In genomic region chr6:1630771-1631217, GRCh38 we compare ENCODE assay signal across 17 cellular contexts. TPM values are rescaled to one million over a fixed set of nuclear protein-coding genes. Genes with fewer than 3 reads are reported as not detected.
DNase-seq lines count a peak whose midpoint lies in the region; ATAC-seq and TF ChIP-seq lines count a peak whose summit lies in the region.
"Had no signal": no experiment of that assay in that cellular context is flagged by ENCODE, and none has a peak within 500 bp of the region (broad histone marks: within the 10 kb centered on the region; RNA-seq: fewer than 3 reads in every experiment).

No MANE protein-coding gene starts in this region.

- H4K20me1 ChIP-seq in HCT116 (ENCODE audit: insufficient read depth): no peaks in the 10 kb centered on the region

- H3K27me3 ChIP-seq in HCT116 (ENCODE audit: insufficient read depth, low read length): no peaks in the 10 kb centered on the region
- H3K27me3 ChIP-seq in brain microvascular endothelial cell (replicated peaks): peaks cover 33% of the 10 kb centered on the region
- peaks cover 19 to 34% (median 31%) of the 10 kb centered on the region in 3 donors for H3K27me3 ChIP-seq in gastrocnemius medialis
- no peaks in the 10 kb centered on the region for H3K27me3 ChIP-seq in prostate gland (replicated peaks; ENCODE audit: insufficient read depth)
- H3K27me3 ChIP-seq: thyroid gland had no signal

- H3K9ac ChIP-seq in HCT116 (ENCODE audit: low read length): no peak overlapping the region
- H3K9ac ChIP-seq: neural progenitor cell had no signal

- H3K9me3 ChIP-seq in HCT116 (ENCODE audit: control insufficient read depth in 1 of 2, insufficient read depth in 1 of 2, low read depth in 1 of 2, low read length in 2 of 2) (no peaks in the 10 kb centered on the region), gastrocnemius medialis (no peaks in the 10 kb centered on the region), prostate gland (no peaks in the 10 kb centered on the region)
- H3K9me3 ChIP-seq: esophagus muscularis mucosa, thyroid gland had no signal

- H3K4me3 ChIP-seq in HCT116 (replicated peaks in 1 of 2; ENCODE audit: low read depth in 1 of 2, low read length in 2 of 2): 0 out of 4 replicates have a peak overlapping the region, but pooled peaks of 1 of the 2 experiments have one; percentile 3
- no peak overlapping the region for H3K4me3 ChIP-seq in brain microvascular endothelial cell (ENCODE audit: low read depth, low read length)
- H3K4me3 ChIP-seq in gastrocnemius medialis: no peak overlapping the region
- H3K4me3 ChIP-seq in prostate gland: no peak overlapping the region
- H3K4me3 ChIP-seq: esophagus muscularis mucosa, neural progenitor cell, thyroid gland had no signal

- no peaks in the 10 kb centered on the region for H3K36me3 ChIP-seq in HCT116 (ENCODE audit: control insufficient read depth in 1 of 2, insufficient read depth in 2 of 2, low read length in 2 of 2)
- no peaks in the 10 kb centered on the region for H3K36me3 ChIP-seq in brain microvascular endothelial cell (replicated peaks)
- H3K36me3 ChIP-seq in gastrocnemius medialis: no peaks in the 10 kb centered on the region
- H3K36me3 ChIP-seq in prostate gland: no peaks in the 10 kb centered on the region
- H3K36me3 ChIP-seq: esophagus muscularis mucosa, neural progenitor cell, thyroid gland had no signal

- H3K4me1 Mint-ChIP-seq in progenitor cell of endocrine pancreas (ENCODE audit: low read depth): no peaks in the 10 kb centered on the region

- peak overlapping the region; percentile 15 for H3K27ac Mint-ChIP-seq in progenitor cell of endocrine pancreas
- H3K27ac Mint-ChIP-seq: activated CD4-positive, alpha-beta T cell treated with anti-CD3 and anti-CD28 coated beads, Interleukin-2, amount 10 ng/mL, durations not matched to agents 7 days and 5 days; activated naive CD4-positive, alpha-beta T cell treated with anti-CD3 and anti-CD28 coated beads, Interleukin-2, amount 10 ng/mL, durations not matched to agents 7 days and 5 days; neural progenitor cell had no signal

- in situ Hi-C loops in brain microvascular endothelial cell (cut with HindIII; ENCODE audit: low pct_ligation_motif_present, low sequenced_read_pairs) (no loop called here), gastrocnemius medialis (cut with MboI; ENCODE audit: low sequenced_read_pairs in 4 of 4) (no loop called here)

- DNase-seq in HCT116 (ENCODE audit: low read depth, low spot score): peak; percentile 75
- DNase-seq in NCI-H510A treated with DMSO at 0.1 percent for 48 hours (lab: John Stamatoyannopoulos, UW): peak; percentile 29
- DNase-seq in brain microvascular endothelial cell: peak; percentile 80
- DNase-seq in progenitor cell of endocrine pancreas (ENCODE audit: low spot score, unreplicated experiment): no peak
- DNase-seq in nucleus accumbens (lab: John Stamatoyannopoulos, UW): no peak
- DNase-seq in gastrocnemius medialis: no peak
- DNase-seq in prostate gland (ENCODE audit: low spot score): no peak
- DNase-seq: activated CD4-positive, alpha-beta T cell treated with anti-CD3 and anti-CD28 coated beads, Interleukin-2, amount 10 ng/mL, durations not matched to agents 7 days and 5 days; activated naive CD4-positive, alpha-beta T cell treated with anti-CD3 and anti-CD28 coated beads, Interleukin-2, amount 10 ng/mL, durations not matched to agents 7 days and 5 days; AML-193; NCI-H1092; T1000; thyroid gland had no signal

- RAD21 ChIA-PET in HCT116 (lab: Charles Lee; ENCODE audit: low non-redundant PET in 1 of 2, low total read pairs in 2 of 2, uncharacterized antibody in 2 of 2, unreplicated experiment in 2 of 2): interaction anchor here in 1 of 2 experiments (1.0 kb wide), 1 partner anchor 19 kb away, joined by 3 read pairs; no protein-coding TSS in a partner anchor

- no peak overlapping the region for H2AFZ ChIP-seq in HCT116 (ENCODE audit: low read depth, low read length, poor library complexity, severe bottlenecking)
- H2AFZ ChIP-seq: neural progenitor cell had no signal

- ATAC-seq in HCT116: peak; percentile 84
- ATAC-seq in GM19023 (IDR thresholded peaks at IDR 0.05; ENCODE audit: unreplicated experiment): no peak
- ATAC-seq in gastrocnemius medialis: no peak

- peak overlapping the region; percentile 72 for H3K27ac ChIP-seq in HCT116 (ENCODE audit: low read depth, low read length)
- H3K27ac ChIP-seq in brain microvascular endothelial cell: no peak overlapping the region
- H3K27ac ChIP-seq in gastrocnemius medialis: no peak overlapping the region
- no peak overlapping the region for H3K27ac ChIP-seq in prostate gland
- H3K27ac ChIP-seq: esophagus muscularis mucosa, neural progenitor cell, thyroid gland had no signal

- H3K9me3 Mint-ChIP-seq in progenitor cell of endocrine pancreas (ENCODE audit: low read depth): no peaks in the 10 kb centered on the region
- H3K9me3 Mint-ChIP-seq: activated CD4-positive, alpha-beta T cell treated with anti-CD3 and anti-CD28 coated beads, Interleukin-2, amount 10 ng/mL, durations not matched to agents 7 days and 5 days; activated naive CD4-positive, alpha-beta T cell treated with anti-CD3 and anti-CD28 coated beads, Interleukin-2, amount 10 ng/mL, durations not matched to agents 7 days and 5 days; neural progenitor cell had no signal

- 90% methylated on average over 11 of the region's 11 CpGs for WGBS in prostate gland

- TF ChIP-seq CTCF in HCT116 (IDR thresholded peaks at IDR 0.05 in 2 of 3, conservative IDR thresholded peaks at IDR 0.05 in 1 of 3; ENCODE audit: borderline replicate concordance in 1 of 3, insufficient read depth in 1 of 3, low read depth in 2 of 3, low read length in 2 of 3) (no peak), brain microvascular endothelial cell (IDR thresholded peaks at IDR 0.05; ENCODE audit: low read depth, low read length, missing control alignments) (no peak), progenitor cell of endocrine pancreas (IDR thresholded peaks at IDR 0.05; ENCODE audit: unreplicated experiment) (no peak), gastrocnemius medialis (IDR thresholded peaks at IDR 0.05 in 4 of 5, conservative IDR thresholded peaks at IDR 0.05 in 1 of 5) (no peak), prostate gland (IDR thresholded peaks at IDR 0.05) (no peak)

- peak overlapping the region; percentile 47 for H3K4me2 ChIP-seq in HCT116 (ENCODE audit: low read length)
- H3K4me2 ChIP-seq: neural progenitor cell had no signal

- no peaks in the 10 kb centered on the region for H3K9me2 ChIP-seq in HCT116 (ENCODE audit: insufficient read depth)

- H3K36me3 Mint-ChIP-seq in progenitor cell of endocrine pancreas (ENCODE audit: insufficient read depth): no peaks in the 10 kb centered on the region
- H3K36me3 Mint-ChIP-seq: activated naive CD4-positive, alpha-beta T cell treated with anti-CD3 and anti-CD28 coated beads, Interleukin-2, amount 10 ng/mL, durations not matched to agents 7 days and 5 days; neural progenitor cell had no signal

- CTCF ChIA-PET in HCT116 (lab: Charles Lee): no interaction called here

- no peak; the same call in 1 of the 2 replicates for TF ChIP-seq RAD21 in HCT116 (IDR thresholded peaks at IDR 0.05; ENCODE audit: low read depth)

- POLR2A ChIA-PET in HCT116 (lab: Charles Lee): interaction anchor here (0.6 kb wide), 1 partner anchor 103 kb away, joined by 3 read pairs; no protein-coding TSS in a partner anchor

- H3K4me1 ChIP-seq in HCT116 (ENCODE audit: control insufficient read depth in 1 of 2, insufficient read depth in 2 of 2, low read length in 2 of 2) (peaks cover 28 to 32% of the 10 kb centered on the region in 2 experiments), gastrocnemius medialis (no peaks in the 10 kb centered on the region), prostate gland (replicated peaks) (no peaks in the 10 kb centered on the region)
- H3K4me1 ChIP-seq: thyroid gland had no signal

- H3K27me3 Mint-ChIP-seq in progenitor cell of endocrine pancreas: peaks cover 70% of the 10 kb centered on the region

- BruUV-seq in HCT116 (replicated peaks; lab: Mats Ljungman, UMichigan): no TSS peak

- H3K4me3 Mint-ChIP-seq in progenitor cell of endocrine pancreas (ENCODE audit: low read depth): no peak overlapping the region
- H3K4me3 Mint-ChIP-seq: activated CD4-positive, alpha-beta T cell treated with anti-CD3 and anti-CD28 coated beads, Interleukin-2, amount 10 ng/mL, durations not matched to agents 7 days and 5 days; activated naive CD4-positive, alpha-beta T cell treated with anti-CD3 and anti-CD28 coated beads, Interleukin-2, amount 10 ng/mL, durations not matched to agents 7 days and 5 days; neural progenitor cell had no signal

- intact Hi-C loops in HCT116 (cut with micrococcal nuclease) (no loop called here), gastrocnemius medialis (cut with DNase I; ENCODE audit: low total_unique reads) (no loop called here), prostate gland (cut with DNase I) (no loop called here)

- no peak for TF ChIP-seq POLR2A in HCT116 (IDR thresholded peaks at IDR 0.05; ENCODE audit: borderline replicate concordance, extremely low read depth, insufficient read depth, insufficient read length)
- TF ChIP-seq POLR2A in gastrocnemius medialis (IDR thresholded peaks at IDR 0.05): no peak
- TF ChIP-seq POLR2A in prostate gland (IDR thresholded peaks at IDR 0.05): no peak

- H3K79me2 ChIP-seq in HCT116 (ENCODE audit: insufficient read depth, low read length): no peaks in the 10 kb centered on the region

TF ChIP-seq in HCT116, 20 proteins besides CTCF, POLR2A, EP300 and RAD21 (continues in another document):
- TF ChIP-seq SIN3A (IDR thresholded peaks at IDR 0.05; ENCODE audit: low read depth) (peak; percentile 43; the same call in 1 of the 2 replicates), EGR1 (IDR thresholded peaks at IDR 0.05; ENCODE audit: low read depth) (peak; percentile 61), ATF3 (IDR thresholded peaks at IDR 0.05) (no peak), EZH2 (IDR thresholded peaks at IDR 0.05) (no peak), JUND (IDR thresholded peaks at IDR 0.05) (peak; percentile 74), FOSL1 (IDR thresholded peaks at IDR 0.05; ENCODE audit: low read depth) (peak; percentile 73), CEBPB (IDR thresholded peaks at IDR 0.05; ENCODE audit: low read depth) (peak; percentile 68), YY1 (IDR thresholded peaks at IDR 0.05; ENCODE audit: extremely low read depth, insufficient replicate concordance, low read depth, low read length) (peak; percentile 30), MAX (IDR thresholded peaks at IDR 0.05) (peak; percentile 58), CBX3 (IDR thresholded peaks at IDR 0.05; ENCODE audit: low read depth) (peak; percentile 60; the same call in 1 of the 2 replicates)

RNA-seq across cellular contexts. Expression of gene FOXC1, which starts 21.1 kb away (rescaled TPM):
- total RNA-seq in HCT116 (2021; ENCODE audit: unreplicated experiment): 40.7 TPM
- 13.4 and 15.4 TPM in 2 replicates for polyA plus RNA-seq in HCT116 (2012)
- total RNA-seq in progenitor cell of endocrine pancreas: 0.46 and 1.1 TPM in 2 replicates
- 1 to 10 TPM in 3 of 4 donors, under 1 TPM in 1; 0.92 to 3.9 (median 2.0) TPM for total RNA-seq in gastrocnemius medialis
- total RNA-seq in prostate gland: 10 to 100 TPM in 1 of 2 donors, 1 to 10 TPM in 1; 9.2 to 11.2 TPM
- total RNA-seq: activated CD4-positive, alpha-beta T cell treated with anti-CD3 and anti-CD28 coated beads, Interleukin-2, amount 10 ng/mL, durations not matched to agents 7 days and 5 days; OCI-LY7 had no signal

Comparison
In these comparisons a context has a peak if more than half of its experiments do, and no peak if none do; other contexts are left out.
1. DNase-seq: peak in HCT116 (single experiment), NCI-H510A treated with DMSO at 0.1 percent for 48 hours (single experiment) and brain microvascular endothelial cell (single experiment); none in progenitor cell of endocrine pancreas (single experiment), nucleus accumbens (0 of 56), gastrocnemius medialis (0 of 2) and prostate gland (single experiment).